Comparison of ENCODE assay signal across 9 cellular contexts in the genomic region with DNA sequence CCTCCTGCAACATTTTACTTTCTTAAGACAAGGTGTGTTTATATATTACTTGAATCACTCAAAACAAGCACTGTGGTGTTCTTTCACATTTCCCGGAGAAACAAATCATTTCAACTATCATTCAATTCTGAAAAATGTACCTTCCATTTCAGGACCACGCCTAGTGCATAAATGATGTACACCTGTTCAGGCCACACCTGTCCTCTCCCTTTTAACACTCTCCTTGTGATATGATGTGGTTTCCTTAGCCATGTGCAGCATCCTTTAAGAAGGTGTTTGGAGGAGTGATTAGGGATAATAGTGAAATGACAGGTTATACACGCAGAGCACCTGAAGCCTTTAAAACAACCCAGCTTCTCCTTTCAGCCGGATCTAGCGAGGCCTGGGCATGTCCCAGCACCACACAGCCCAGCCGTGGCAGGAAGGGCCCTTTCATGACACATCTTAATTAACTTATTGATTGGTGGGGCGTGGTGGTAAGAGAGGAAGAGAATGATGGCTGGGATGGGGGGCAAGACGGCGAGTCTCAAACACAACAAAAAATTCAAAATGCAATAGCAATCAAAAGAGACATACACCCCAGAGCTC. TPM values are rescaled to one million over a fixed set of nuclear protein-coding genes. Genes with fewer than 3 reads are reported as not detected.
DNase-seq lines count a peak whose midpoint lies in the region; TF ChIP-seq lines count a peak whose summit lies in the region.
"Had no signal": no experiment of that assay in that cellular context is flagged by ENCODE, and none has a peak within 500 bp of the region (broad histone marks: within the 10 kb centered on the region; RNA-seq: fewer than 3 reads in every experiment).

No MANE protein-coding gene starts in this region.

- H3K4me1 ChIP-seq in fibroblast of lung (ENCODE audit: control insufficient read depth, extremely low read depth, insufficient read depth, low read length): peaks cover 23% of the 10 kb centered on the region
- peaks cover 8% of the 10 kb centered on the region for H3K4me1 ChIP-seq in prostate gland (replicated peaks)

- H3K4me3 ChIP-seq in GM06990 (replicated peaks; ENCODE audit: low read depth, low read length) (peak overlapping the region; percentile 54), fibroblast of lung (replicated peaks in 1 of 4; ENCODE audit: control extremely low read depth in 1 of 4, insufficient read depth in 1 of 4, low read depth in 3 of 4, low read length in 4 of 4) (peak overlapping the region; percentile 59 to 69 (median 67)), prostate gland (peak overlapping the region; percentile 25 to 38)

- WGBS in prostate gland: 38% methylated on average over 9 of the region's 9 CpGs

- DNase-seq in GM06990 (ENCODE audit: extremely low read depth, insufficient read length): peak; percentile 9
- peak; percentile 34 for DNase-seq in RWPE1 (ENCODE audit: low spot score)
- no peak for DNase-seq in fibroblast of lung (ENCODE audit: low read depth in 2 of 2)
- no peak for DNase-seq in prostate gland (ENCODE audit: low spot score)
- no peak for DNase-seq in NCI-H1092 treated with DMSO at 0.1 percent for 48 hours (lab: John Stamatoyannopoulos, UW)
- DNase-seq in activated gamma-delta T cell (lab: John Stamatoyannopoulos, UW): no peak
- no peak for DNase-seq in OCI-M2 (lab: John Stamatoyannopoulos, UW; ENCODE audit: unreplicated experiment)
- no peak for DNase-seq in hepatic stellate cell (ENCODE audit: low spot score)

- peak overlapping the region; percentile 53 for H3K27ac ChIP-seq in RWPE1
- no peak overlapping the region for H3K27ac ChIP-seq in fibroblast of lung (ENCODE audit: insufficient read depth, low read length)
- H3K27ac ChIP-seq in prostate gland: no peak overlapping the region
- H3K27ac ChIP-seq: VCaP had no signal

- no peaks in the 10 kb centered on the region for H3K36me3 ChIP-seq in GM06990 (ENCODE audit: control insufficient read depth, insufficient read depth, low read length)
- H3K36me3 ChIP-seq in fibroblast of lung (ENCODE audit: control insufficient read depth, insufficient read depth, low read length): no peaks in the 10 kb centered on the region
- H3K36me3 ChIP-seq in prostate gland: no peaks in the 10 kb centered on the region

- no peaks in the 10 kb centered on the region for H3K9me3 ChIP-seq in fibroblast of lung (ENCODE audit: control insufficient read depth, insufficient read depth, low read depth, low read length)
- H3K9me3 ChIP-seq in prostate gland: no peaks in the 10 kb centered on the region

- POLR2A ChIA-PET in RWPE1 (lab: Yijun Ruan, JAX; ENCODE audit: low non-redundant PET): no interaction called here

- H3K27me3 ChIP-seq in GM06990 (replicated peaks; ENCODE audit: control insufficient read depth, insufficient read depth, low read length) (peaks cover 3% of the 10 kb centered on the region), fibroblast of lung (ENCODE audit: control insufficient read depth, insufficient read depth, low read length) (no peaks in the 10 kb centered on the region), prostate gland (replicated peaks; ENCODE audit: insufficient read depth) (peaks cover 8% of the 10 kb centered on the region)

- CTCF ChIA-PET in RWPE1 (lab: Yijun Ruan, JAX): interaction anchor here (0.7 kb wide), 1 partner anchor 105 kb away, joined by 3 read pairs; no protein-coding TSS in a partner anchor

- intact Hi-C loops in prostate gland (cut with DNase I): no loop called here

- peak overlapping the region; percentile 66 for H2AFZ ChIP-seq in fibroblast of lung (ENCODE audit: low read length)

- H3K79me2 ChIP-seq in fibroblast of lung (ENCODE audit: control insufficient read depth, insufficient read depth, low read length): no peaks in the 10 kb centered on the region

- TF ChIP-seq POLR2A in prostate gland (IDR thresholded peaks at IDR 0.05): no peak

- peak overlapping the region; percentile 90 for H3K4me2 ChIP-seq in fibroblast of lung (ENCODE audit: extremely low read depth, insufficient read depth, low read length)

- no peaks in the 10 kb centered on the region for H4K20me1 ChIP-seq in fibroblast of lung (ENCODE audit: control insufficient read depth, extremely low read depth, insufficient read depth, low read length)

- H3K9ac ChIP-seq in fibroblast of lung (ENCODE audit: insufficient read depth, low read length): no peak overlapping the region

- no peak for TF ChIP-seq CTCF in GM06990 (IDR thresholded peaks at IDR 0.05; ENCODE audit: insufficient read depth, low read length, poor library complexity, severe bottlenecking)
- TF ChIP-seq CTCF in RWPE1 (conservative IDR thresholded peaks at IDR 0.05; ENCODE audit: low read depth): no peak
- TF ChIP-seq CTCF in fibroblast of lung (conservative IDR thresholded peaks at IDR 0.05 in 1 of 2, IDR thresholded peaks at IDR 0.05 in 1 of 2; ENCODE audit: low read depth in 1 of 2, low read length in 2 of 2): no peak
- no peak for TF ChIP-seq CTCF in prostate gland (IDR thresholded peaks at IDR 0.05)

RNA-seq across cellular contexts. Expression of a gene that starts 26.9 kb away (rescaled TPM):
- total RNA-seq in fibroblast of lung: 4.9 and 5.3 TPM in 2 replicates
- polyA plus RNA-seq in fibroblast of lung: 13.6 and 14.0 TPM in 2 replicates
- polyA plus RNA-seq in fibroblast of lung (2012): 5.0 and 7.8 TPM in 2 replicates
- polyA minus RNA-seq in fibroblast of lung (ENCODE audit: low replicate concordance): 24.8 and 51.0 TPM in 2 replicates
- 100 to 1,000 TPM in 1 of 2 donors, 10 to 100 TPM in 1; 43.9 to 138 TPM for total RNA-seq in prostate gland

Comparison
In these comparisons a context has a peak if more than half of its experiments do, and no peak if none do; other contexts are left out.
1. DNase-seq: peak in GM06990 (single experiment) and RWPE1 (single experiment); none in fibroblast of lung (0 of 2), prostate gland (single experiment), NCI-H1092 treated with DMSO at 0.1 percent for 48 hours (single experiment), activated gamma-delta T cell (single experiment), OCI-M2 (single experiment) and hepatic stellate cell (single experiment).
2. Peak in every context shown above with its lines, with median percentiles within 50 percentile points of each other: H3K4me3 ChIP-seq.